In genomic region chr5:134176523-134177196, GRCh38 we compare ENCODE assay signal across 8 cellular contexts. TPM values are rescaled to one million over a fixed set of nuclear protein-coding genes. Genes with fewer than 3 reads are reported as not detected.
DNase-seq lines count a peak whose midpoint lies in the region; ATAC-seq and TF ChIP-seq lines count a peak whose summit lies in the region.

Gene SKP1 (minus strand): TSS chr5:134176950. CDS start chr5:134174022, 2,928 bp downstream.

- H3K27me3 ChIP-seq in H7 (ENCODE audit: control insufficient read depth, insufficient read depth, low read length) (no peaks in the 10 kb centered on the region), MG63 (no peaks in the 10 kb centered on the region)

- peak; percentile 83 for ATAC-seq in SK-N-SH treated with all-trans-retinoic acid at 6 μM for 48 hours

- DNase-seq in GDM1 (lab: John Stamatoyannopoulos, UW) (peak; percentile 75), H7 (peak; percentile 94), MG63 (peak; percentile 87), germinal center (ENCODE audit: low spot score) (peak; percentile 89), nucleus accumbens (lab: John Stamatoyannopoulos, UW) (peak in 53 of 56 donors; percentile 18 to 91 (median 79)), substantia nigra (lab: John Stamatoyannopoulos, UW) (peak in 48 of 49 donors; percentile 15 to 93 (median 77))
- peak; percentile 87 for DNase-seq in activated naive CD4-positive, alpha-beta T cell treated with anti-CD3 and anti-CD28 coated beads, Interleukin-2, amount 50 U/mL, for 16 hours

- H3K36me3 ChIP-seq in H7 (replicated peaks; ENCODE audit: control insufficient read depth, insufficient read depth, low read length) (peaks cover 2% of the 10 kb centered on the region), MG63 (peaks cover 29% of the 10 kb centered on the region)

- H3K27ac ChIP-seq in substantia nigra (ENCODE audit: low read depth, low read length, poor library complexity, severe bottlenecking): peak within 1 kb of the TSS; percentile 95

- H3K4me3 ChIP-seq in H7 (ENCODE audit: insufficient read depth, low read depth, low read length) (peak within 1 kb of the TSS; percentile 92), MG63 (peak within 1 kb of the TSS; percentile 88)

- H3K9me3 ChIP-seq in MG63: no peaks in the 10 kb centered on the region

TF ChIP-seq in SK-N-SH treated with all-trans-retinoic acid at 6 μM for 48 hours, 23 proteins besides CTCF, POLR2A, EP300 and RAD21:
- TF ChIP-seq GLIS3 (CRISPR knock-in tag; IDR thresholded peaks at IDR 0.05): peak; percentile 32; the same call in 1 of the 2 replicates
- no peak for TF ChIP-seq ESRRG (CRISPR knock-in tag; IDR thresholded peaks at IDR 0.05)
- TF ChIP-seq PPARA (CRISPR knock-in tag; IDR thresholded peaks at IDR 0.05; ENCODE audit: borderline replicate concordance): no peak
- 0 out of 2 replicates have a peak, but pooled peaks have one; percentile 51 for TF ChIP-seq CSRNP3 (CRISPR knock-in tag; IDR thresholded peaks at IDR 0.05)

RNA-seq across cellular contexts. Expression of gene SKP1, which starts in this region (rescaled TPM):
- total RNA-seq in H7 (2014; rRNA removed; shearing (Covaris generic)): 287 and 332 TPM in 2 replicates
- total RNA-seq in MG63 (2014; rRNA removed; shearing (Covaris generic); ENCODE audit: low replicate concordance): 939 and 1,191 TPM in 2 replicates

Comparison
In these comparisons a context has a peak if more than half of its experiments do, and no peak if none do; other contexts are left out.
1. Peak in every context shown above with its lines: DNase-seq, ATAC-seq, H3K4me3 ChIP-seq and H3K27ac ChIP-seq.